19 cellular contexts compared by ENCODE assay signal in the genomic region with DNA sequence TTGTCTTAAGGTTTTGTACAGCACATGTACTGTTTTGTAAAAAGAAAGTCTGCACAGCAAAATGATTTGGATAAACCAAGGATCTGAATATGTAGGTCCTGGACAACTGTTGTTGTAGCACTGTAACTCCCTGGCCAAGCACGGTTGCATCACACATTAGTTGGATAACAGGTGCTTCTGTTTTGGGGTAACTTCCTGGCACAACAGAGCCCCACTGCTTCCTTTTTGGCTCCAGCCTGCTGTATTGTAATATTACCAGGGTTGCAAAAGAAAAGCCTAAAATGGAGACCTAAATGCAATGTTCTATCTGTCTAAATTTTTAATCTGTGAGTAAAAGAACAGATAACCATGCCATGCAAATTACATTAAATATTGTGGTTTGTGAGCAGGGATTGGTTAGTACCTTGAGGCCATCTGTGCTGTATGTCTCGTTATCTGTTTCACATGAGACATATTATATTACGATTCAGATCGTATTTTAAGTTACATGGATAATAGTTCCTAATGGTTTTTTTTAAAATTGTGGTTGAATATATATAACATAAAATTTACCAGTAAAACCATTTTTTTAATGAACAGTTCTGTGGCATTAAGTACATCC. TPM values are rescaled to one million over a fixed set of nuclear protein-coding genes. Genes with fewer than 3 reads are reported as not detected.
DNase-seq lines count a peak whose midpoint lies in the region; ATAC-seq, FAIRE-seq and TF ChIP-seq lines count a peak whose summit lies in the region.
"Had no signal": no experiment of that assay in that cellular context is flagged by ENCODE, and none has a peak within 500 bp of the region (broad histone marks: within the 10 kb centered on the region; RNA-seq: fewer than 3 reads in every experiment).

No MANE protein-coding gene starts in this region.

- H3K27me3 ChIP-seq in BLaER1 treated with 17β-estradiol and CSF1 and Interleukin-3, amounts not matched to agents 10 nM and 100 nM, result no peaks in the 10 kb centered on the region
- H3K27me3 ChIP-seq: BLaER1 had no signal

- no peak overlapping the region for H3K4me3 ChIP-seq in BLaER1 treated with 17β-estradiol and CSF1 and Interleukin-3, amounts not matched to agents 10 nM and 100 nM
- no peak overlapping the region for H3K4me3 ChIP-seq in HEK293 (ENCODE audit: low read depth, low read length)
- no peak overlapping the region for H3K4me3 ChIP-seq in kidney (ENCODE audit: low read length in 2 of 2)
- H3K4me3 ChIP-seq: BLaER1 had no signal

- H3K4me1 Mint-ChIP-seq in progenitor cell of endocrine pancreas (ENCODE audit: low read depth), result peaks cover 12% of the 10 kb centered on the region

- CTCF ChIA-PET in HEK293 (lab: Yijun Ruan, JAX), result no interaction called here

- intact Hi-C loops in kidney (cut with DNase I), result no loop called here

- no peak for FAIRE-seq in kidney (lab: Jason Lieb, UNC)
- FAIRE-seq: D721Med, GM12892 had no signal

- no peaks in the 10 kb centered on the region for H3K27me3 Mint-ChIP-seq in progenitor cell of endocrine pancreas

- POLR2A ChIA-PET in HEK293 (lab: Yijun Ruan, JAX), result no interaction called here

- H3K27ac Mint-ChIP-seq in progenitor cell of endocrine pancreas, result no peak overlapping the region

- ATAC-seq in GM21390 (IDR thresholded peaks at IDR 0.05; ENCODE audit: unreplicated experiment), result no peak

- H4K20me1 ChIP-seq in BLaER1 treated with 17β-estradiol and CSF1 and Interleukin-3, amounts not matched to agents 10 nM and 100 nM, result no peaks in the 10 kb centered on the region
- H4K20me1 ChIP-seq: BLaER1 had no signal

- H3K9me3 Mint-ChIP-seq in progenitor cell of endocrine pancreas (ENCODE audit: low read depth), result no peaks in the 10 kb centered on the region
- H3K9me3 Mint-ChIP-seq: CD8-positive, alpha-beta memory T cell had no signal

- H3K27ac ChIP-seq in BLaER1 treated with 17β-estradiol and CSF1 and Interleukin-3, amounts not matched to agents 10 nM and 100 nM, result peak overlapping the region in 2 of 11 experiments; percentile 20 to 21; a peak in 2 of 22 replicates
- H3K27ac ChIP-seq in HEK293 (ENCODE audit: extremely low read depth, low read depth, low read length) (no peak overlapping the region), kidney (ENCODE audit: low read depth in 2 of 2, low read length in 2 of 2) (no peak overlapping the region)
- H3K27ac ChIP-seq: BLaER1 had no signal

- H3K9ac ChIP-seq in BLaER1 treated with 17β-estradiol and CSF1 and Interleukin-3, amounts not matched to agents 10 nM and 100 nM, result no peak overlapping the region
- H3K9ac ChIP-seq in kidney (ENCODE audit: low read length in 2 of 2), result no peak overlapping the region
- H3K9ac ChIP-seq: BLaER1 had no signal

- DNase-seq in NCI-H526 treated with DMSO at 0.1 percent for 48 hours (lab: John Stamatoyannopoulos, UW), result peak; percentile 5
- DNase-seq in cerebellar cortex (ENCODE audit: low spot score), result peak; percentile 67
- DNase-seq in kidney, result no peak
- DNase-seq in activated CD8-positive, alpha-beta memory T cell treated with anti-CD3 and anti-CD28 coated beads, Interleukin-2, amount 50 U/mL, for 48 hours, result no peak
- DNase-seq in progenitor cell of endocrine pancreas (ENCODE audit: low spot score, unreplicated experiment), result no peak
- DNase-seq: CD8-positive, alpha-beta memory T cell; DND-41; GDM1; NCI-H1048; NCI-H1436 treated with DMSO at 0.1 percent for 48 hours; NCI-H2081; NCI-H510A treated with DMSO at 0.1 percent for 48 hours; SHP77 had no signal

- H3K4me1 ChIP-seq in BLaER1 treated with 17β-estradiol and CSF1 and Interleukin-3, amounts not matched to agents 10 nM and 100 nM, result peaks cover 0 to 19% (median 11%) of the 10 kb centered on the region in 10 experiments; a peak in 15 of 20 replicates
- peaks cover 9% of the 10 kb centered on the region for H3K4me1 ChIP-seq in HEK293 (ENCODE audit: control insufficient read depth, insufficient read depth, low read length)
- H3K4me1 ChIP-seq in kidney (ENCODE audit: control insufficient read depth in 1 of 2, insufficient read depth in 1 of 2, low read depth in 1 of 2, low read length in 2 of 2), result no peaks in the 10 kb centered on the region
- H3K4me1 ChIP-seq: BLaER1 had no signal

- no peak overlapping the region for H3K4me3 Mint-ChIP-seq in progenitor cell of endocrine pancreas (ENCODE audit: low read depth)
- H3K4me3 Mint-ChIP-seq: CD8-positive, alpha-beta memory T cell had no signal

- peaks cover 0 to 13% (median 4%) of the 10 kb centered on the region in 11 experiments; a peak in 6 of 22 replicates for H3K9me3 ChIP-seq in BLaER1 treated with 17β-estradiol and CSF1 and Interleukin-3, amounts not matched to agents 10 nM and 100 nM (replicated peaks in 1 of 11)
- H3K9me3 ChIP-seq in HEK293 (ENCODE audit: control insufficient read depth, insufficient read depth, low read depth, low read length), result no peaks in the 10 kb centered on the region
- H3K9me3 ChIP-seq in kidney (ENCODE audit: control insufficient read depth in 1 of 2, low read length in 2 of 2), result no peaks in the 10 kb centered on the region

- H3K36me3 ChIP-seq in BLaER1 treated with 17β-estradiol and CSF1 and Interleukin-3, amounts not matched to agents 10 nM and 100 nM, result no peaks in the 10 kb centered on the region
- H3K36me3 ChIP-seq in HEK293 (ENCODE audit: control insufficient read depth in 2 of 2, insufficient read depth in 1 of 2, low read length in 2 of 2) (no peaks in the 10 kb centered on the region), kidney (ENCODE audit: control insufficient read depth in 1 of 2, insufficient read depth in 2 of 2, low read length in 2 of 2) (no peaks in the 10 kb centered on the region)
- H3K36me3 ChIP-seq: BLaER1 had no signal

- no peaks in the 10 kb centered on the region for H3K36me3 Mint-ChIP-seq in progenitor cell of endocrine pancreas (ENCODE audit: insufficient read depth)
- H3K36me3 Mint-ChIP-seq: CD8-positive, alpha-beta memory T cell had no signal

- H3K4me2 ChIP-seq in BLaER1 treated with 17β-estradiol and CSF1 and Interleukin-3, amounts not matched to agents 10 nM and 100 nM, result peak overlapping the region in 9 of 11 experiments; percentile 14 to 70 (median 43); a peak in 13 of 22 replicates
- H3K4me2 ChIP-seq: BLaER1 had no signal

- TF ChIP-seq CTCF in HEK293 (tag by site-specific recombination; IDR thresholded peaks at IDR 0.05) (no peak), kidney (IDR thresholded peaks at IDR 0.05; ENCODE audit: borderline replicate concordance, extremely low read depth, insufficient read depth) (no peak), progenitor cell of endocrine pancreas (IDR thresholded peaks at IDR 0.05; ENCODE audit: unreplicated experiment) (no peak)

TF ChIP-seq in HEK293, 187 proteins besides CTCF, POLR2A, EP300 and RAD21:
- TF ChIP-seq SCRT2 (tag by site-specific recombination; IDR thresholded peaks at IDR 0.05) (peak; percentile 56; the same call in 1 of the 2 replicates), FEZF1 (tag by site-specific recombination; IDR thresholded peaks at IDR 0.05) (no peak)

RNA-seq across cellular contexts. Expression of a gene that starts 27.5 kb away (rescaled TPM):
- total RNA-seq in kidney (107 TPM), progenitor cell of endocrine pancreas (133 and 140 TPM in 2 replicates)
- 33.4 TPM for polyA plus RNA-seq in kidney (ENCODE audit: insufficient read depth, low read depth, low replicate concordance)

Comparison
In these comparisons a context has a peak if more than half of its experiments do, and no peak if none do; other contexts are left out.
1. DNase-seq: peak in NCI-H526 treated with DMSO at 0.1 percent for 48 hours (single experiment) and cerebellar cortex (single experiment); none in kidney (single experiment), activated CD8-positive, alpha-beta memory T cell treated with anti-CD3 and anti-CD28 coated beads, Interleukin-2, amount 50 U/mL, for 48 hours (single experiment) and progenitor cell of endocrine pancreas (single experiment).